Comparison of ENCODE assay signal across 11 cellular contexts in the genomic region with DNA sequence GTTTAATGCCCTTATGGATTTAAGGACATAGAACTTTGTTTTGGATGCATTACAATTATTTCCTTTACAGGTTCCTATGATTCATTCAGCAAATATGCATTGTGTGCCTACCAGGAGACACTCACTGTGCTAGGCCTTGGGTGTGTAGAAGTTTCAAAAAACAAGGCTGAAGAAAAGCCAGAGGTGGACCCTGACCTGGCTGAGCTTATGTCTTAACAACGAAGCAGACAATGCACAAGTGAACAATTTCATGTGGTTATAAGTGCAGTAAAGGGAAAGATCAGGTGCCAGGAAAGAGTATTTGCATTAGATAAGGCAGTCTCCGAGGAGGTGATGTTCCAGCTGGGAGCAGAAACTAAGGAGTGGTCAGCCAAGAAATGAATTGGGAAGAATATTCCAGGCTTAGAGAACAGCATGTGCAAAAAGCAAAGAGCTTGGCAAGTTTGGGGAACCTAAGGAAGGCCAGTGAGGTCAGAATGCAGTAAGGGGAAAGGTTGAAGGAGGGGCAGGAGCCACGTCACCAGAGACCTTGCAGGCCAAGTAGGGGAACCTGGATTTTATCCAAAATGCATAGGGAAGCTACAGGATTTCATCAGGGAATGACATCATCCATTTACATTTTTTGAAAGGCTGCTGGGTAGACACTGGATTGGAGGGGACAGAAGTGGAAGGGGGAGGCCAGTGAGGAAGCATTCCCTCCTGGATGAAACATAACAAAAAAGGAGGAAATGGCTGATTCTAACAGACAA.
DNase-seq lines count a peak whose midpoint lies in the region; ATAC-seq, FAIRE-seq and TF ChIP-seq lines count a peak whose summit lies in the region.
"Had no signal": no experiment of that assay in that cellular context is flagged by ENCODE, and none has a peak within 500 bp of the region (broad histone marks: within the 10 kb centered on the region; RNA-seq: fewer than 3 reads in every experiment).

No MANE protein-coding gene starts in this region.

- peaks cover 56% of the 10 kb centered on the region for H3K4me1 Mint-ChIP-seq in astrocyte (ENCODE audit: low read depth, unreplicated experiment)
- H3K4me1 Mint-ChIP-seq: naive B cell had no signal

- peak overlapping the region; percentile 42 for H3K9ac ChIP-seq in astrocyte (ENCODE audit: low read length)
- H3K9ac ChIP-seq in neuronal stem cell (ENCODE audit: low read depth, low read length, poor library complexity) = no peak overlapping the region

- no peak overlapping the region for H3K18ac ChIP-seq in neuronal stem cell (ENCODE audit: low read length)

- no peak overlapping the region for H3K14ac ChIP-seq in neuronal stem cell (ENCODE audit: low read length)

- no peak overlapping the region for H2BK120ac ChIP-seq in neuronal stem cell (ENCODE audit: low read depth, low read length)

- peak overlapping the region; percentile 63 for H3K4me3 Mint-ChIP-seq in astrocyte (ENCODE audit: unreplicated experiment)
- H3K4me3 Mint-ChIP-seq: naive B cell; T-helper 2 cell treated with Interferon-gamma antibody and Interleukin-4, amounts not matched to agents 5 μg/mL and 100 μg/mL, for 36 hours had no signal

- H3K4me1 ChIP-seq in astrocyte (ENCODE audit: insufficient read depth, low read length) (peaks cover 31% of the 10 kb centered on the region), neuronal stem cell (ENCODE audit: control insufficient read depth in 2 of 2, insufficient read depth in 1 of 2, low read depth in 1 of 2, low read length in 2 of 2) (peaks cover 20 to 22% of the 10 kb centered on the region in 2 donors)

- no peak overlapping the region for H2BK5ac ChIP-seq in neuronal stem cell (ENCODE audit: low read length)

- H3K36me3 ChIP-seq in astrocyte (ENCODE audit: insufficient read depth, low read length) (no peaks in the 10 kb centered on the region), neuronal stem cell (replicated peaks in 1 of 2; ENCODE audit: control insufficient read depth in 2 of 2, insufficient read depth in 2 of 2, low read length in 2 of 2) (peaks cover 3 to 57% of the 10 kb centered on the region in 2 donors)
- H3K36me3 ChIP-seq: HAP-1 had no signal

- H3K27ac ChIP-seq in astrocyte (ENCODE audit: low read depth, low read length) (peak overlapping the region; percentile 75), neuronal stem cell (replicated peaks; ENCODE audit: low read length) (no peak overlapping the region)

- no peak overlapping the region for H2BK12ac ChIP-seq in neuronal stem cell (ENCODE audit: low read length)

- no peak for TF ChIP-seq CTCF in astrocyte (IDR thresholded peaks at IDR 0.05; ENCODE audit: insufficient read depth, low read depth, low read length)

- no peak overlapping the region for H3K23ac ChIP-seq in neuronal stem cell (ENCODE audit: low read depth, low read length, poor library complexity)

- H2AK5ac ChIP-seq in neuronal stem cell (ENCODE audit: low read depth, low read length) = no peak overlapping the region

- H3K4me2 ChIP-seq in astrocyte (ENCODE audit: low read length) (peak overlapping the region; percentile 67), neuronal stem cell (ENCODE audit: insufficient read depth, low read length, poor library complexity, severe bottlenecking) (no peak overlapping the region)

- no peak overlapping the region for H4K91ac ChIP-seq in neuronal stem cell (ENCODE audit: low read depth, low read length, poor library complexity)

- H2AFZ ChIP-seq in astrocyte (ENCODE audit: low read depth, low read length) (peak overlapping the region; percentile 34), neuronal stem cell (ENCODE audit: low read length) (no peak overlapping the region)

- H3K27me3 ChIP-seq in astrocyte (ENCODE audit: insufficient read depth, low read length) (no peaks in the 10 kb centered on the region), neuronal stem cell (ENCODE audit: control insufficient read depth in 3 of 3, insufficient read depth in 3 of 3, low read depth in 1 of 3, low read length in 3 of 3) (no peaks in the 10 kb centered on the region)

- peak; percentile 76 for DNase-seq in HT1080 (ENCODE audit: low read depth)
- DNase-seq in astrocyte (ENCODE audit: low read depth) = peak; percentile 69
- DNase-seq in left ventricle myocardium superior = no peak
- no peak for DNase-seq in sciatic nerve (ENCODE audit: low spot score)
- no peak for DNase-seq in foreskin melanocyte
- DNase-seq in neuronal stem cell (ENCODE audit: low spot score) = no peak
- no peak for DNase-seq in activated naive CD4-positive, alpha-beta T cell (lab: John Stamatoyannopoulos, UW)
- no peak for DNase-seq in effector CD8-positive, alpha-beta T cell (lab: John Stamatoyannopoulos, UW)
- DNase-seq: naive B cell had no signal

- no peaks in the 10 kb centered on the region for H3K79me1 ChIP-seq in neuronal stem cell (ENCODE audit: low read depth, low read length)

- H3K4me3 ChIP-seq in astrocyte (ENCODE audit: insufficient read depth, low read depth, low read length) = no peak overlapping the region
- H3K4me3 ChIP-seq in neuronal stem cell (ENCODE audit: low read length in 2 of 2) = no peak overlapping the region
- H3K4me3 ChIP-seq: HAP-1 had no signal

- H3K4ac ChIP-seq in neuronal stem cell (ENCODE audit: low read length) = no peak overlapping the region

- WGBS in neuronal stem cell (ENCODE audit: extremely low coverage in 2 of 2, insufficient read length in 2 of 2, insufficient replicate concordance in 1 of 2), 2 donors = no CpG with 5 or more reads among the region's 3 CpGs

- H3K36me3 Mint-ChIP-seq in astrocyte (ENCODE audit: low read depth, unreplicated experiment) = peaks cover 12% of the 10 kb centered on the region
- H3K36me3 Mint-ChIP-seq: naive B cell had no signal

- no peak overlapping the region for H2BK15ac ChIP-seq in neuronal stem cell (ENCODE audit: low read length)

- peaks cover 2% of the 10 kb centered on the region for H3K9me3 Mint-ChIP-seq in astrocyte (ENCODE audit: unreplicated experiment)
- H3K9me3 Mint-ChIP-seq: naive B cell; T-helper 2 cell treated with Interferon-gamma antibody and Interleukin-4, amounts not matched to agents 5 μg/mL and 100 μg/mL, for 36 hours had no signal

- H4K20me1 ChIP-seq in astrocyte (ENCODE audit: insufficient read depth, low read length) = no peaks in the 10 kb centered on the region

- H3K79me2 ChIP-seq in astrocyte (ENCODE audit: insufficient read depth, low read length) = peaks cover 29% of the 10 kb centered on the region

- intact Hi-C loops in left ventricle myocardium superior (cut with micrococcal nuclease) (no loop called here), sciatic nerve (cut with DNase I) (no loop called here)

- no peaks in the 10 kb centered on the region for H3K27me3 Mint-ChIP-seq in astrocyte (ENCODE audit: low read depth, unreplicated experiment)

- peak overlapping the region; percentile 91 for H3K27ac Mint-ChIP-seq in astrocyte (ENCODE audit: unreplicated experiment)
- H3K27ac Mint-ChIP-seq: naive B cell; T-helper 2 cell treated with Interferon-gamma antibody and Interleukin-4, amounts not matched to agents 5 μg/mL and 100 μg/mL, for 36 hours had no signal

- H3K9me3 ChIP-seq in astrocyte (ENCODE audit: insufficient read depth, low read depth, low read length) (no peaks in the 10 kb centered on the region), neuronal stem cell (replicated peaks in 1 of 2; ENCODE audit: control insufficient read depth in 2 of 2, insufficient read depth in 1 of 2, low read depth in 1 of 2, low read length in 2 of 2) (peaks cover 0 to 9% of the 10 kb centered on the region in 2 donors)
- H3K9me3 ChIP-seq: HAP-1 had no signal

- ATAC-seq in left ventricle myocardium superior (peak; percentile 84), sciatic nerve (peak; percentile 21)

- peak; percentile 26 for FAIRE-seq in astrocyte (lab: Jason Lieb, UNC)

- no peak overlapping the region for H4K8ac ChIP-seq in neuronal stem cell (ENCODE audit: low read depth, low read length)

Comparison
In these comparisons a context has a peak if more than half of its experiments do, and no peak if none do; other contexts are left out.
1. DNase-seq: peak in HT1080 (single experiment) and astrocyte (single experiment); none in left ventricle myocardium superior (single experiment), sciatic nerve (single experiment), foreskin melanocyte (single experiment), neuronal stem cell (single experiment), activated naive CD4-positive, alpha-beta T cell (0 of 4) and effector CD8-positive, alpha-beta T cell (single experiment).